Comparison of ENCODE assay signal across 8 cellular contexts in genomic region chr7:97027427-97028234, GRCh38. TPM values are rescaled to one million over a fixed set of nuclear protein-coding genes. Genes with fewer than 3 reads are reported as not detected.
A peak's percentile ranks its signal among the peaks of the same experiment; 100 is the strongest.
DNase-seq lines count a peak whose midpoint lies in the region; ATAC-seq and TF ChIP-seq lines count a peak whose summit lies in the region.

No MANE protein-coding gene starts in this region.

- H3K9me3 ChIP-seq in SJSA1 (replicated peaks) (no peaks in the 10 kb centered on the region; the same call in 1 of the 2 replicates), trophoblast cell (ENCODE audit: insufficient read depth, low read depth, low read length) (no peaks in the 10 kb centered on the region), upper lobe of right lung (no peaks in the 10 kb centered on the region)

- peak; percentile 79 for DNase-seq in DMS79 treated with DMSO at 0.1 percent for 48 hours (lab: John Stamatoyannopoulos, UW)
- peak; percentile 81 to 86 for DNase-seq in SJSA1 (ENCODE audit: low read depth in 1 of 2, low spot score in 2 of 2)
- DNase-seq in activated naive CD4-positive, alpha-beta T cell treated with anti-CD3 and anti-CD28 coated beads, Interleukin-2, amount 50 U/mL, for 16 hours, result peak; percentile 67
- peak; percentile 71 for DNase-seq in glomerular visceral epithelial cell (ENCODE audit: extremely low spot score)
- peak; percentile 85 to 98 for DNase-seq in trophoblast cell
- peak; percentile 81 for DNase-seq in upper lobe of right lung

- peaks cover 8% of the 10 kb centered on the region; the same call in 1 of the 2 replicates for H3K36me3 ChIP-seq in SJSA1
- no peaks in the 10 kb centered on the region for H3K36me3 ChIP-seq in trophoblast cell (ENCODE audit: control insufficient read depth in 1 of 2, insufficient read depth in 2 of 2, low read length in 2 of 2)
- no peaks in the 10 kb centered on the region for H3K36me3 ChIP-seq in upper lobe of right lung

- H2AFZ ChIP-seq in trophoblast cell (ENCODE audit: insufficient read depth, low read length, poor library complexity), result peak overlapping the region; percentile 30

- peak overlapping the region; percentile 31 for H3K4me3 ChIP-seq in SJSA1
- no peak overlapping the region for H3K4me3 ChIP-seq in trophoblast cell (ENCODE audit: low read depth, low read length)
- H3K4me3 ChIP-seq in upper lobe of right lung, result peak overlapping the region; percentile 46

- H3K4me1 ChIP-seq in SJSA1 (replicated peaks) (peaks cover 28% of the 10 kb centered on the region), trophoblast cell (ENCODE audit: control insufficient read depth in 1 of 2, insufficient read depth in 2 of 2, low read length in 2 of 2) (peaks cover 12 to 23% of the 10 kb centered on the region in 2 experiments), upper lobe of right lung (peaks cover 20% of the 10 kb centered on the region)

- H2BK120ac ChIP-seq in trophoblast cell (ENCODE audit: insufficient read depth, low read length, poor library complexity), result peak overlapping the region; percentile 37

- H3K9me3 Mint-ChIP-seq in IgD-negative memory B cell, result peaks cover 0 to 3% (median 0%) of the 10 kb centered on the region in 3 donors

- TF ChIP-seq CTCF in upper lobe of right lung (IDR thresholded peaks at IDR 0.05), result peak; percentile 86

- H4K8ac ChIP-seq in trophoblast cell (ENCODE audit: low read depth, low read length), result peak overlapping the region; percentile 36

- intact Hi-C loops in upper lobe of right lung (cut with DNase I), result no loop called here

- H3K9ac ChIP-seq in trophoblast cell (ENCODE audit: low read length), result no peak overlapping the region

- ATAC-seq in GM21529 (IDR thresholded peaks at IDR 0.05; ENCODE audit: unreplicated experiment) (peak; percentile 92), upper lobe of right lung (peak; percentile 94)

- peaks cover 15 to 18% (median 15%) of the 10 kb centered on the region in 3 donors for H3K4me1 Mint-ChIP-seq in IgD-negative memory B cell

- no peak overlapping the region for H3K23ac ChIP-seq in trophoblast cell (ENCODE audit: low read length)

- H3K27me3 ChIP-seq in SJSA1 (replicated peaks) (no peaks in the 10 kb centered on the region), trophoblast cell (ENCODE audit: insufficient read depth, low read length) (no peaks in the 10 kb centered on the region), upper lobe of right lung (peaks cover 51% of the 10 kb centered on the region)

- peak overlapping the region; percentile 21 for H4K91ac ChIP-seq in trophoblast cell (ENCODE audit: low read depth, low read length)

- no peak overlapping the region for H3K18ac ChIP-seq in trophoblast cell (ENCODE audit: low read length)

- peaks cover 54% of the 10 kb centered on the region for H3K27me3 Mint-ChIP-seq in IgD-negative memory B cell

- no peaks in the 10 kb centered on the region for H3K36me3 Mint-ChIP-seq in IgD-negative memory B cell

- WGBS in trophoblast cell (ENCODE audit: extremely low coverage, insufficient coverage, insufficient read length), result no CpG with 5 or more reads among the region's 23 CpGs

- H3K4me3 Mint-ChIP-seq in IgD-negative memory B cell, result peak overlapping the region; percentile 10 to 89 (median 63)

- H3K27ac ChIP-seq in SJSA1 (peak overlapping the region; percentile 52), trophoblast cell (ENCODE audit: low read depth, low read length) (no peak overlapping the region), upper lobe of right lung (no peak overlapping the region)

- peak overlapping the region; percentile 67 for H3K4me2 ChIP-seq in trophoblast cell (ENCODE audit: low read length)

- no peak overlapping the region for H2BK5ac ChIP-seq in trophoblast cell (ENCODE audit: low read depth, low read length, poor library complexity)

- H3K14ac ChIP-seq in trophoblast cell (ENCODE audit: low read length), result no peak overlapping the region

- no peak overlapping the region for H3K4ac ChIP-seq in trophoblast cell (ENCODE audit: low read depth, low read length)

- peak overlapping the region in 1 of 3 donors; percentile 55 for H3K27ac Mint-ChIP-seq in IgD-negative memory B cell

- H4K12ac ChIP-seq in trophoblast cell (ENCODE audit: low read depth, low read length), result no peak overlapping the region

- peak overlapping the region; percentile 25 for H2BK12ac ChIP-seq in trophoblast cell (ENCODE audit: low read length)

- peaks cover 9% of the 10 kb centered on the region for H3K79me2 ChIP-seq in trophoblast cell (ENCODE audit: control insufficient read depth, insufficient read depth, low read length, poor library complexity)

- H3K79me1 ChIP-seq in trophoblast cell (ENCODE audit: low read length), result peaks cover 23% of the 10 kb centered on the region

- H2AK5ac ChIP-seq in trophoblast cell (ENCODE audit: low read length), result no peak overlapping the region

RNA-seq across cellular contexts. Expression of gene DLX5, which starts 3.0 kb away (rescaled TPM):
- not detected for polyA plus RNA-seq in IgD-negative memory B cell
- 2.3 and 3.6 TPM in 2 replicates for total RNA-seq in SJSA1 (2014; rRNA removed; shearing (Covaris generic))
- 71.1 and 72.5 TPM in 2 replicates for polyA plus RNA-seq in trophoblast cell (2013)
- not detected for total RNA-seq in upper lobe of right lung

RNA-seq across cellular contexts. Expression of gene DLX6, which starts 22.3 kb away (rescaled TPM):
- polyA plus RNA-seq in IgD-negative memory B cell, result not detected
- total RNA-seq in SJSA1 (2014; rRNA removed; shearing (Covaris generic)), result 1.8 and 3.3 TPM in 2 replicates
- polyA plus RNA-seq in trophoblast cell (2013), result 8.0 and 8.6 TPM in 2 replicates
- total RNA-seq in upper lobe of right lung, result not detected
